Comparison of ENCODE assay signal across 36 cellular contexts in the genomic region with DNA sequence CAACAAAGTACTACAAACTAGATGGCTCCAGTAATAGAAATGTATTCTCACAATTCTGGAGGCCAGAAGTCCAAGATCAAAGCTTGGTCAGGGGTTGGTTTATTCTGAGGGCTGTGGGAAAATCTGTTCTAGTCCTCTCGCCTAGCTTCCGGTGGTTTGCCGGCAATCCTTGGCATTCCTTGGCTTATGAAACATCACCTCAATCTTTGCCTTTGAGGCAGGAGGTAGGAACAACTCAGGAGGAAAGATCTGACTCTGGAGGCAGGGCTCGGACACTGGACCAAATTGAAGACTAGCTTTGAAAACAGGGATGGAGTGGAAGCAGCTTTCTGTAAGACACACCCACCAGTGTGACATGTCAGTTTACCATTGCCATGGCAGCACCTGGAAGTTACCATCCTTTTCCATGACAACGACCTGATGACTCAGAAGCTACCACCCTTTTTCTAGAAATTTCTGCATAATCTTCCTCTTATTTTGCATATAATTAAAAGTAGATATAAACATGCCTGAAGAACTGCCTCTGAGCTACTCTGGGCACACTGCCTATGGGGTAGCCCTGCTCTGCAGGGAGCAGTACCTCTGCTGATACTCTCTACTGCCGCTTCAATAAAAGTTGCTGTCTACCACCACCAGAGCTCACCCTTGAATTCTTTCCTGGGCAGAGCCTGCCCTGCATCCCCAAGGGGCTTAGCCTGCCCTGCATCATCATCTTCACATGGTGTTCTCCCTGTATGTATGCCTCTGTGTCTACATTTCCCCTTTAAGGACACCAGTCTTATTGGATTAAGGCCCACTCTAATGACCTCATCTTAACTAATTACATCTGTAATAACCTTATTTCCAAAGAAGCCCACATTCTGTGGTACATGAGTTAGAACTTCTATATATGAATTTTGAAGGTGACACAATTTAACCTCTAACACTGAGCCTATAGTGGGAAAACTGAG. TPM values are rescaled to one million over a fixed set of nuclear protein-coding genes. Genes with fewer than 3 reads are reported as not detected.
DNase-seq lines count a peak whose midpoint lies in the region; ATAC-seq and TF ChIP-seq lines count a peak whose summit lies in the region.
"Had no signal": no experiment of that assay in that cellular context is flagged by ENCODE, and none has a peak within 500 bp of the region (broad histone marks: within the 10 kb centered on the region; RNA-seq: fewer than 3 reads in every experiment).

No MANE protein-coding gene starts in this region.

- no peaks in the 10 kb centered on the region for H3K4me1 ChIP-seq in foreskin keratinocyte
- H3K4me1 ChIP-seq: esophagus squamous epithelium, gastroesophageal sphincter, lower lobe of right lung, uterus had no signal

- TF ChIP-seq CTCF in activated CD8-positive, alpha-beta T cell treated with anti-CD3 and anti-CD28 coated beads for 36 hours (IDR thresholded peaks at IDR 0.05) = no peak
- no peak for TF ChIP-seq CTCF in foreskin keratinocyte (conservative IDR thresholded peaks at IDR 0.05)
- no peak for TF ChIP-seq CTCF in GM10248 (IDR thresholded peaks at IDR 0.05; ENCODE audit: control extremely low read depth, extremely low read depth, low read depth, missing control alignments)

- H3K4me1 Mint-ChIP-seq in activated CD8-positive, alpha-beta T cell treated with anti-CD3 and anti-CD28 coated beads for 36 hours (ENCODE audit: low read depth) = no peaks in the 10 kb centered on the region
- H3K4me1 Mint-ChIP-seq in activated CD8-positive, alpha-beta T cell treated with anti-CD3 and anti-CD28 coated beads, Interleukin-2, amount 10 ng/mL, durations not matched to agents 7 days and 5 days (ENCODE audit: low read depth) = no peaks in the 10 kb centered on the region
- H3K4me1 Mint-ChIP-seq in stimulated activated naive B cell treated with anti-CD40 and anti-IgM and Interleukin-4, amounts not matched to agents 10 μg/mL and 1 μg/mL and 100 μg/mL, for 72 hours = no peaks in the 10 kb centered on the region

- no peak overlapping the region for H3K4me3 Mint-ChIP-seq in activated CD8-positive, alpha-beta T cell treated with anti-CD3 and anti-CD28 coated beads for 36 hours
- no peak overlapping the region for H3K4me3 Mint-ChIP-seq in activated CD8-positive, alpha-beta T cell treated with anti-CD3 and anti-CD28 coated beads, Interleukin-2, amount 10 ng/mL, durations not matched to agents 7 days and 5 days
- H3K4me3 Mint-ChIP-seq in stimulated activated naive B cell treated with anti-CD40 and anti-IgM and Interleukin-4, amounts not matched to agents 10 μg/mL and 1 μg/mL and 100 μg/mL, for 72 hours = no peak overlapping the region
- H3K4me3 Mint-ChIP-seq: brain; CD4-positive, alpha-beta T cell; natural killer cell treated with Interleukin-12 subunit alpha and Interleukin-12 subunit beta and Interleukin-15 and Interleukin-18, amount 100 ng/mL, for 72 hours had no signal

- ATAC-seq in activated CD8-positive, alpha-beta T cell treated with anti-CD3 and anti-CD28 coated beads for 36 hours = no peak
- no peak for ATAC-seq in activated CD8-positive, alpha-beta T cell treated with anti-CD3 and anti-CD28 coated beads, Interleukin-2, amount 10 ng/mL, durations not matched to agents 7 days and 5 days
- peak; percentile 52 for ATAC-seq in foreskin keratinocyte
- no peak for ATAC-seq in stimulated activated naive B cell treated with anti-CD40 and anti-IgM and Interleukin-4, amounts not matched to agents 10 μg/mL and 1 μg/mL and 100 μg/mL, for 72 hours (replicated peaks)
- no peak for ATAC-seq in HG02798 (IDR thresholded peaks at IDR 0.05; ENCODE audit: poor library complexity, unreplicated experiment)
- ATAC-seq: gastroesophageal sphincter; GM12878; HCT116; lower lobe of right lung; natural killer cell treated with Interleukin-12 subunit alpha and Interleukin-12 subunit beta and Interleukin-15 and Interleukin-18, amount 100 ng/mL, for 72 hours; PC-3; Right ventricle myocardium inferior had no signal

- POLR2A ChIA-PET in activated CD8-positive, alpha-beta T cell treated with anti-CD3 and anti-CD28 coated beads for 36 hours (lab: Charles Lee) = no interaction called here
- POLR2A ChIA-PET in activated CD8-positive, alpha-beta T cell treated with anti-CD3 and anti-CD28 coated beads, Interleukin-2, amount 10 ng/mL, durations not matched to agents 7 days and 5 days (lab: Charles Lee) = no interaction called here
- POLR2A ChIA-PET in GM10248 (lab: Yijun Ruan, JAX) = no interaction called here

- no peaks in the 10 kb centered on the region for H3K27me3 ChIP-seq in foreskin keratinocyte
- H3K27me3 ChIP-seq: esophagus squamous epithelium, gastroesophageal sphincter, MG63, uterus had no signal

- no peaks in the 10 kb centered on the region for H3K9me3 Mint-ChIP-seq in activated CD8-positive, alpha-beta T cell treated with anti-CD3 and anti-CD28 coated beads for 36 hours
- H3K9me3 Mint-ChIP-seq in activated CD8-positive, alpha-beta T cell treated with anti-CD3 and anti-CD28 coated beads, Interleukin-2, amount 10 ng/mL, durations not matched to agents 7 days and 5 days (ENCODE audit: insufficient read depth) = no peaks in the 10 kb centered on the region
- H3K9me3 Mint-ChIP-seq in stimulated activated naive B cell treated with anti-CD40 and anti-IgM and Interleukin-4, amounts not matched to agents 10 μg/mL and 1 μg/mL and 100 μg/mL, for 72 hours = no peaks in the 10 kb centered on the region
- H3K9me3 Mint-ChIP-seq: CD4-positive, alpha-beta T cell; natural killer cell treated with Interleukin-12 subunit alpha and Interleukin-12 subunit beta and Interleukin-15 and Interleukin-18, amount 100 ng/mL, for 72 hours had no signal

- no peaks in the 10 kb centered on the region for H3K36me3 Mint-ChIP-seq in activated CD8-positive, alpha-beta T cell treated with anti-CD3 and anti-CD28 coated beads for 36 hours (ENCODE audit: low read depth)
- no peaks in the 10 kb centered on the region for H3K36me3 Mint-ChIP-seq in activated CD8-positive, alpha-beta T cell treated with anti-CD3 and anti-CD28 coated beads, Interleukin-2, amount 10 ng/mL, durations not matched to agents 7 days and 5 days (ENCODE audit: low read depth)
- H3K36me3 Mint-ChIP-seq in stimulated activated naive B cell treated with anti-CD40 and anti-IgM and Interleukin-4, amounts not matched to agents 10 μg/mL and 1 μg/mL and 100 μg/mL, for 72 hours = no peaks in the 10 kb centered on the region
- H3K36me3 Mint-ChIP-seq: brain; natural killer cell treated with Interleukin-12 subunit alpha and Interleukin-12 subunit beta and Interleukin-15 and Interleukin-18, amount 100 ng/mL, for 72 hours had no signal

- peaks cover 2% of the 10 kb centered on the region for H3K27me3 Mint-ChIP-seq in activated CD8-positive, alpha-beta T cell treated with anti-CD3 and anti-CD28 coated beads for 36 hours
- H3K27me3 Mint-ChIP-seq in activated CD8-positive, alpha-beta T cell treated with anti-CD3 and anti-CD28 coated beads, Interleukin-2, amount 10 ng/mL, durations not matched to agents 7 days and 5 days (ENCODE audit: low read depth) = no peaks in the 10 kb centered on the region
- peaks cover 0 to 6% of the 10 kb centered on the region in 2 donors for H3K27me3 Mint-ChIP-seq in stimulated activated naive B cell treated with anti-CD40 and anti-IgM and Interleukin-4, amounts not matched to agents 10 μg/mL and 1 μg/mL and 100 μg/mL, for 72 hours
- H3K27me3 Mint-ChIP-seq: natural killer cell treated with Interleukin-12 subunit alpha and Interleukin-12 subunit beta and Interleukin-15 and Interleukin-18, amount 100 ng/mL, for 72 hours had no signal

- no peak overlapping the region for H3K27ac ChIP-seq in foreskin keratinocyte
- H3K27ac ChIP-seq: esophagus squamous epithelium, gastroesophageal sphincter, lower lobe of right lung, thoracic aorta, uterus had no signal

- CTCF ChIA-PET in activated CD8-positive, alpha-beta T cell treated with anti-CD3 and anti-CD28 coated beads for 36 hours (lab: Charles Lee) = no interaction called here
- CTCF ChIA-PET in activated CD8-positive, alpha-beta T cell treated with anti-CD3 and anti-CD28 coated beads, Interleukin-2, amount 10 ng/mL, durations not matched to agents 7 days and 5 days (lab: Charles Lee) = no interaction called here
- CTCF ChIA-PET in GM10248 (lab: Yijun Ruan, JAX) = interaction anchor here (0.9 to 1.2 kb wide), 2 partner anchors 15 to 58 kb away, joined by 3 read pairs; no protein-coding TSS in a partner anchor

- peak; percentile 4 for DNase-seq in activated CD8-positive, alpha-beta T cell treated with anti-CD3 and anti-CD28 coated beads for 36 hours
- no peak for DNase-seq in activated CD8-positive, alpha-beta T cell treated with anti-CD3 and anti-CD28 coated beads, Interleukin-2, amount 10 ng/mL, durations not matched to agents 7 days and 5 days
- DNase-seq in RPMI7951 (ENCODE audit: low read depth) = peak; percentile 64
- no peak for DNase-seq in foreskin keratinocyte
- DNase-seq in stimulated activated naive B cell treated with anti-CD40 and anti-IgM and Interleukin-4, amounts not matched to agents 10 μg/mL and 1 μg/mL and 100 μg/mL, for 72 hours = no peak
- DNase-seq in superior temporal gyrus (ENCODE audit: extremely low spot score) = no peak
- DNase-seq in GM10248 (ENCODE audit: extremely low spot score) = no peak
- DNase-seq: activated CD4-positive, alpha-beta T cell treated with anti-CD3 and anti-CD28 coated beads, Interleukin-2, amount 50 U/mL, for 48 hours; activated CD4-positive, CD25-positive, alpha-beta regulatory T cell treated with anti-CD3 and anti-CD28 coated beads, Interleukin-2, amount 50 U/mL, for 72 hours; activated CD8-positive, alpha-beta memory T cell treated with anti-CD3 and anti-CD28 coated beads, Interleukin-2, amount 50 U/mL, for 4 hours; activated naive CD4-positive, alpha-beta T cell; CD4-positive, alpha-beta T cell; EL; esophagus squamous epithelium; kidney glomerular epithelial cell; lower lobe of right lung; MG63; NCI-H1105; NCI-H2081; NCI-H524 treated with DMSO at 0.1 percent for 48 hours; PC-3; stimulated activated naive CD4-positive, alpha-beta T cell; T-helper 2 cell; uterus had no signal

- intact Hi-C loops in activated CD8-positive, alpha-beta T cell treated with anti-CD3 and anti-CD28 coated beads for 36 hours (cut with micrococcal nuclease) = no loop called here

- no peak overlapping the region for H3K27ac Mint-ChIP-seq in activated CD8-positive, alpha-beta T cell treated with anti-CD3 and anti-CD28 coated beads for 36 hours
- no peak overlapping the region for H3K27ac Mint-ChIP-seq in activated CD8-positive, alpha-beta T cell treated with anti-CD3 and anti-CD28 coated beads, Interleukin-2, amount 10 ng/mL, durations not matched to agents 7 days and 5 days
- H3K27ac Mint-ChIP-seq in stimulated activated naive B cell treated with anti-CD40 and anti-IgM and Interleukin-4, amounts not matched to agents 10 μg/mL and 1 μg/mL and 100 μg/mL, for 72 hours = peak overlapping the region; percentile 11
- H3K27ac Mint-ChIP-seq: CD4-positive, alpha-beta T cell; natural killer cell treated with Interleukin-12 subunit alpha and Interleukin-12 subunit beta and Interleukin-15 and Interleukin-18, amount 100 ng/mL, for 72 hours had no signal

RNA-seq across cellular contexts. Expression of gene TM4SF4, which starts 38.3 kb away (rescaled TPM):
- not detected for total RNA-seq in activated CD8-positive, alpha-beta T cell treated with anti-CD3 and anti-CD28 coated beads for 36 hours
- not detected for total RNA-seq in activated CD8-positive, alpha-beta T cell treated with anti-CD3 and anti-CD28 coated beads, Interleukin-2, amount 10 ng/mL, durations not matched to agents 7 days and 5 days
- not detected in 2 replicates for total RNA-seq in RPMI7951 (2014; rRNA removed; shearing (Covaris generic))
- not detected in 2 replicates for total RNA-seq in foreskin keratinocyte
- not detected in 2 replicates for polyA plus RNA-seq in foreskin keratinocyte
- total RNA-seq: CD4-positive, alpha-beta T cell; chondrocyte; esophagus squamous epithelium; lower lobe of right lung; mononuclear cell; natural killer cell treated with Interleukin-12 subunit alpha and Interleukin-12 subunit beta and Interleukin-15 and Interleukin-18, amount 100 ng/mL, for 72 hours; pulmonary artery endothelial cell; Right ventricle myocardium inferior; skeletal muscle tissue; thoracic aorta had no signal

RNA-seq across cellular contexts. Expression of gene TM4SF1, which starts 58.8 kb away (rescaled TPM):
- not detected for total RNA-seq in activated CD8-positive, alpha-beta T cell treated with anti-CD3 and anti-CD28 coated beads for 36 hours
- total RNA-seq in activated CD8-positive, alpha-beta T cell treated with anti-CD3 and anti-CD28 coated beads, Interleukin-2, amount 10 ng/mL, durations not matched to agents 7 days and 5 days = not detected
- 87.2 and 94.1 TPM in 2 replicates for total RNA-seq in RPMI7951 (2014; rRNA removed; shearing (Covaris generic))
- 79.5 and 87.6 TPM in 2 replicates for total RNA-seq in foreskin keratinocyte
- 69.3 and 72.8 TPM in 2 replicates for polyA plus RNA-seq in foreskin keratinocyte
- total RNA-seq: CD4-positive, alpha-beta T cell; natural killer cell treated with Interleukin-12 subunit alpha and Interleukin-12 subunit beta and Interleukin-15 and Interleukin-18, amount 100 ng/mL, for 72 hours had no signal

Comparison
In these comparisons a context has a peak if more than half of its experiments do, and no peak if none do; other contexts are left out.
1. DNase-seq: peak in activated CD8-positive, alpha-beta T cell treated with anti-CD3 and anti-CD28 coated beads for 36 hours (single experiment) and RPMI7951 (single experiment); none in activated CD8-positive, alpha-beta T cell treated with anti-CD3 and anti-CD28 coated beads, Interleukin-2, amount 10 ng/mL, durations not matched to agents 7 days and 5 days (single experiment), foreskin keratinocyte (0 of 2), stimulated activated naive B cell treated with anti-CD40 and anti-IgM and Interleukin-4, amounts not matched to agents 10 μg/mL and 1 μg/mL and 100 μg/mL, for 72 hours (single experiment), superior temporal gyrus (single experiment) and GM10248 (single experiment).
2. RNA of gene TM4SF1, which starts 58.8 kb away (total RNA-seq): 87.2 to 94.1 TPM in RPMI7951 and 79.5 to 87.6 TPM in foreskin keratinocyte; not detected in activated CD8-positive, alpha-beta T cell treated with anti-CD3 and anti-CD28 coated beads for 36 hours and not detected in activated CD8-positive, alpha-beta T cell treated with anti-CD3 and anti-CD28 coated beads, Interleukin-2, amount 10 ng/mL, durations not matched to agents 7 days and 5 days; every median in the first group is over 10 times any median in the second.